Comparison of ENCODE assay signal across 16 cellular contexts in genomic region chrX:18872621-18873020, GRCh38.
A peak's percentile ranks its signal among the peaks of the same experiment; 100 is the strongest.
DNase-seq lines count a peak whose midpoint lies in the region; ATAC-seq, FAIRE-seq and TF ChIP-seq lines count a peak whose summit lies in the region.
"Had no signal": no experiment of that assay in that cellular context is flagged by ENCODE, and none has a peak within 500 bp of the region (broad histone marks: within the 10 kb centered on the region; RNA-seq: fewer than 3 reads in every experiment).

No MANE protein-coding gene starts in this region.

- H3K27me3 Mint-ChIP-seq in brain = no peaks in the 10 kb centered on the region

- ATAC-seq in PC-3 (no peak), GM21423 (IDR thresholded peaks at IDR 0.05; ENCODE audit: unreplicated experiment) (no peak)
- ATAC-seq: body of pancreas had no signal

- no peak overlapping the region for H3K4me3 ChIP-seq in PC-3 (ENCODE audit: low read length)
- no peak overlapping the region for H3K4me3 ChIP-seq in keratinocyte (ENCODE audit: control insufficient read depth in 2 of 3, extremely low read depth in 1 of 3, insufficient read depth in 2 of 3, low read depth in 1 of 3, low read length in 3 of 3)
- H3K4me3 ChIP-seq in stomach smooth muscle (ENCODE audit: low read length in 2 of 2) = no peak overlapping the region
- H3K4me3 ChIP-seq: body of pancreas had no signal

- H3K4me2 ChIP-seq in PC-3 (ENCODE audit: low read length) (peak overlapping the region; percentile 73; the same call in 1 of the 2 replicates), keratinocyte (ENCODE audit: control insufficient read depth, extremely low read depth, insufficient read depth, low read depth, low read length) (peak overlapping the region; percentile 29)

- H3K36me3 Mint-ChIP-seq in brain = no peaks in the 10 kb centered on the region

- H3K27me3 ChIP-seq in PC-3 (ENCODE audit: low read length) (no peaks in the 10 kb centered on the region), keratinocyte (ENCODE audit: control insufficient read depth, extremely low read depth, insufficient read depth, low read length) (no peaks in the 10 kb centered on the region), stomach smooth muscle (ENCODE audit: control insufficient read depth in 1 of 2, insufficient read depth in 2 of 2, low read length in 2 of 2) (peaks cover 0 to 2% of the 10 kb centered on the region in 2 donors)
- H3K27me3 ChIP-seq: body of pancreas had no signal

- peaks cover 12% of the 10 kb centered on the region for H3K4me1 ChIP-seq in PC-3 (ENCODE audit: insufficient read depth, low read length)
- H3K4me1 ChIP-seq in keratinocyte (ENCODE audit: control insufficient read depth, extremely low read depth, insufficient read depth, low read length) = peaks cover 14% of the 10 kb centered on the region
- peaks cover 23% of the 10 kb centered on the region for H3K4me1 ChIP-seq in stomach smooth muscle (ENCODE audit: control insufficient read depth, insufficient read depth, low read length)
- H3K4me1 ChIP-seq: body of pancreas had no signal

- CTCF ChIA-PET in PC-3 (lab: Charles Lee) = no interaction called here

- H3K9me3 Mint-ChIP-seq in brain = peaks cover 3 to 17% (median 3%) of the 10 kb centered on the region in 5 experiments

- no peaks in the 10 kb centered on the region for H4K20me1 ChIP-seq in PC-3 (ENCODE audit: low read length)
- H4K20me1 ChIP-seq in keratinocyte (ENCODE audit: control insufficient read depth, extremely low read depth, insufficient read depth, low read length) = no peaks in the 10 kb centered on the region

- no peak overlapping the region for H3K9ac ChIP-seq in PC-3 (ENCODE audit: low read length)
- peak overlapping the region; percentile 39 for H3K9ac ChIP-seq in keratinocyte (ENCODE audit: control insufficient read depth, extremely low read depth, insufficient read depth, low read length)
- H3K9ac ChIP-seq in stomach smooth muscle (ENCODE audit: low read length in 2 of 2) = peak overlapping the region in 1 of 2 donors; percentile 27

- POLR2A ChIA-PET in PC-3 (lab: Charles Lee; ENCODE audit: unreplicated experiment) = no interaction called here

- no peak for FAIRE-seq in keratinocyte (lab: Jason Lieb, UNC)
- FAIRE-seq: GM18507, GM19239 had no signal

- dilution Hi-C loops in keratinocyte (cut with MboI; ENCODE audit: extremely low pct_ligation_motif_present, low sequenced_read_pairs) = no loop called here

- no peak overlapping the region for H2AFZ ChIP-seq in PC-3 (ENCODE audit: low read length)
- H2AFZ ChIP-seq in keratinocyte (ENCODE audit: control insufficient read depth, low read length) = no peak overlapping the region

- H3K27ac Mint-ChIP-seq in brain = peak overlapping the region; percentile 55 to 97 (median 85)

- H3K9me3 ChIP-seq in PC-3 (ENCODE audit: low read length) = no peaks in the 10 kb centered on the region
- no peaks in the 10 kb centered on the region for H3K9me3 ChIP-seq in keratinocyte (ENCODE audit: control insufficient read depth, low read depth, low read length)
- H3K9me3 ChIP-seq in stomach smooth muscle (ENCODE audit: control insufficient read depth in 2 of 2, low read length in 2 of 2) = no peaks in the 10 kb centered on the region
- H3K9me3 ChIP-seq: body of pancreas had no signal

- no peaks in the 10 kb centered on the region for H3K36me3 ChIP-seq in PC-3 (ENCODE audit: low read depth, low read length)
- no peaks in the 10 kb centered on the region for H3K36me3 ChIP-seq in keratinocyte (ENCODE audit: control insufficient read depth in 2 of 2, extremely low read depth in 1 of 2, insufficient read depth in 2 of 2, low read length in 2 of 2)
- H3K36me3 ChIP-seq in stomach smooth muscle (ENCODE audit: control insufficient read depth in 2 of 2, insufficient read depth in 2 of 2, low read length in 2 of 2) = no peaks in the 10 kb centered on the region

- H3K27ac ChIP-seq in PC-3 (ENCODE audit: low read length) (no peak overlapping the region), keratinocyte (ENCODE audit: control insufficient read depth, insufficient read depth, low read length) (no peak overlapping the region), stomach smooth muscle (ENCODE audit: low read length) (peak overlapping the region; percentile 24)
- H3K27ac ChIP-seq: body of pancreas, C4-2B had no signal

- BruUV-seq in PC-3 (replicated peaks; lab: Mats Ljungman, UMichigan) = no TSS peak

- no peak for TF ChIP-seq CTCF in PC-3 (conservative IDR thresholded peaks at IDR 0.05; ENCODE audit: low read depth, low read length)
- TF ChIP-seq CTCF in brain (conservative IDR thresholded peaks at IDR 0.05) = no peak
- no peak for TF ChIP-seq CTCF in keratinocyte (optimal IDR thresholded peaks at IDR 0.05 in 1 of 3, IDR thresholded peaks at IDR 0.05 in 1 of 3, conservative IDR thresholded peaks at IDR 0.05 in 1 of 3; ENCODE audit: extremely low read depth in 1 of 3, insufficient read depth in 2 of 3, low read length in 3 of 3)

- H3K9me1 ChIP-seq in keratinocyte (ENCODE audit: control insufficient read depth, extremely low read depth, insufficient read depth, low read length) = no peaks in the 10 kb centered on the region

- H3K4me1 Mint-ChIP-seq in brain = peaks cover 26% of the 10 kb centered on the region

- intact Hi-C loops in PC-3 (cut with micrococcal nuclease) = no loop called here

- no peaks in the 10 kb centered on the region for H3K9me2 ChIP-seq in PC-3 (replicated peaks; ENCODE audit: low read length)

- peak overlapping the region in 1 of 5 experiments; percentile 30 for H3K4me3 Mint-ChIP-seq in brain

- DNase-seq in PC-3 = no peak
- DNase-seq in keratinocyte (ENCODE audit: low read depth, low spot score) = no peak
- DNase-seq in iPS-NIHi7 (ENCODE audit: extremely low spot score) = no peak
- no peak for DNase-seq in ecto neural progenitor cell (ENCODE audit: low spot score)
- DNase-seq: activated gamma-delta T cell, body of pancreas, DMS53, NCI-H2081, NCI-H748 treated with DMSO at 0.1 percent for 48 hours, T-helper 1 cell had no signal

- H3K79me2 ChIP-seq in PC-3 (ENCODE audit: low read length) = no peaks in the 10 kb centered on the region
- H3K79me2 ChIP-seq in keratinocyte (ENCODE audit: control insufficient read depth, insufficient read depth, low read length) = no peaks in the 10 kb centered on the region

- H3F3A ChIP-seq in PC-3 (ENCODE audit: low read length, unreplicated experiment) = no peaks in the 10 kb centered on the region
